1 cellular context compared by ENCODE assay signal in the genomic region with DNA sequence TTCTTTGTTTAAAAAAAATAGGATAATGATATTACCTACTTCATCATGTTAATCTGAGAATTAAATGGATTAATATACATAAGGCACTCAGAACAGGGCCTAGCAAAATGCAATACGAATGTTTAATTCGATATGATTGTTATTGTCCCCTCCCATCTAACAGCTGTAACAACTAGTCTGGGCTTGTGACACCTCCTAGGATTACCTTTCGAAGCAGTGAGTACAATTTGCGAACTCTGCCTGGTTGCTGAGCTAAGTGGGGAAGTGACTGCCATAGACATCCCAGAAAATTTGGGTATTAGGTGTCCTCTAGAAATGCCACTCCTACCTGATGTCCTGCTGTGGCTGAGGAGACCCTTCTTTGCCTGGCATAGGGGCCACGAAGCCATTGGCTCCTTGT.
TF ChIP-seq lines count a peak whose summit lies in the region.

No MANE protein-coding gene starts in this region.

TF ChIP-seq in GM12878, 131 proteins besides CTCF, POLR2A, EP300 and RAD21 (continued from another document):
- TF ChIP-seq, protein P1, sequence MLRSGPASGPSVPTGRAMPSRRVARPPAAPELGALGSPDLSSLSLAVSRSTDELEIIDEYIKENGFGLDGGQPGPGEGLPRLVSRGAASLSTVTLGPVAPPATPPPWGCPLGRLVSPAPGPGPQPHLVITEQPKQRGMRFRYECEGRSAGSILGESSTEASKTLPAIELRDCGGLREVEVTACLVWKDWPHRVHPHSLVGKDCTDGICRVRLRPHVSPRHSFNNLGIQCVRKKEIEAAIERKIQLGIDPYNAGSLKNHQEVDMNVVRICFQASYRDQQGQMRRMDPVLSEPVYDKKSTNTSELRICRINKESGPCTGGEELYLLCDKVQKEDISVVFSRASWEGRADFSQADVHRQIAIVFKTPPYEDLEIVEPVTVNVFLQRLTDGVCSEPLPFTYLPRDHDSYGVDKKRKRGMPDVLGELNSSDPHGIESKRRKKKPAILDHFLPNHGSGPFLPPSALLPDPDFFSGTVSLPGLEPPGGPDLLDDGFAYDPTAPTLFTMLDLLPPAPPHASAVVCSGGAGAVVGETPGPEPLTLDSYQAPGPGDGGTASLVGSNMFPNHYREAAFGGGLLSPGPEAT (IDR thresholded peaks at IDR 0.05; ENCODE audit: low read depth), result no peak
- TF ChIP-seq TCF12 (IDR thresholded peaks at IDR 0.05; ENCODE audit: low read depth, low read length), result no peak
- TF ChIP-seq, protein P2, sequence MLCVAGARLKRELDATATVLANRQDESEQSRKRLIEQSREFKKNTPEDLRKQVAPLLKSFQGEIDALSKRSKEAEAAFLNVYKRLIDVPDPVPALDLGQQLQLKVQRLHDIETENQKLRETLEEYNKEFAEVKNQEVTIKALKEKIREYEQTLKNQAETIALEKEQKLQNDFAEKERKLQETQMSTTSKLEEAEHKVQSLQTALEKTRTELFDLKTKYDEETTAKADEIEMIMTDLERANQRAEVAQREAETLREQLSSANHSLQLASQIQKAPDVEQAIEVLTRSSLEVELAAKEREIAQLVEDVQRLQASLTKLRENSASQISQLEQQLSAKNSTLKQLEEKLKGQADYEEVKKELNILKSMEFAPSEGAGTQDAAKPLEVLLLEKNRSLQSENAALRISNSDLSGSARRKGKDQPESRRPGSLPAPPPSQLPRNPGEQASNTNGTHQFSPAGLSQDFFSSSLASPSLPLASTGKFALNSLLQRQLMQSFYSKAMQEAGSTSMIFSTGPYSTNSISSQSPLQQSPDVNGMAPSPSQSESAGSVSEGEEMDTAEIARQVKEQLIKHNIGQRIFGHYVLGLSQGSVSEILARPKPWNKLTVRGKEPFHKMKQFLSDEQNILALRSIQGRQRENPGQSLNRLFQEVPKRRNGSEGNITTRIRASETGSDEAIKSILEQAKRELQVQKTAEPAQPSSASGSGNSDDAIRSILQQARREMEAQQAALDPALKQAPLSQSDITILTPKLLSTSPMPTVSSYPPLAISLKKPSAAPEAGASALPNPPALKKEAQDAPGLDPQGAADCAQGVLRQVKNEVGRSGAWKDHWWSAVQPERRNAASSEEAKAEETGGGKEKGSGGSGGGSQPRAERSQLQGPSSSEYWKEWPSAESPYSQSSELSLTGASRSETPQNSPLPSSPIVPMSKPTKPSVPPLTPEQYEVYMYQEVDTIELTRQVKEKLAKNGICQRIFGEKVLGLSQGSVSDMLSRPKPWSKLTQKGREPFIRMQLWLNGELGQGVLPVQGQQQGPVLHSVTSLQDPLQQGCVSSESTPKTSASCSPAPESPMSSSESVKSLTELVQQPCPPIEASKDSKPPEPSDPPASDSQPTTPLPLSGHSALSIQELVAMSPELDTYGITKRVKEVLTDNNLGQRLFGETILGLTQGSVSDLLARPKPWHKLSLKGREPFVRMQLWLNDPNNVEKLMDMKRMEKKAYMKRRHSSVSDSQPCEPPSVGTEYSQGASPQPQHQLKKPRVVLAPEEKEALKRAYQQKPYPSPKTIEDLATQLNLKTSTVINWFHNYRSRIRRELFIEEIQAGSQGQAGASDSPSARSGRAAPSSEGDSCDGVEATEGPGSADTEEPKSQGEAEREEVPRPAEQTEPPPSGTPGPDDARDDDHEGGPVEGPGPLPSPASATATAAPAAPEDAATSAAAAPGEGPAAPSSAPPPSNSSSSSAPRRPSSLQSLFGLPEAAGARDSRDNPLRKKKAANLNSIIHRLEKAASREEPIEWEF (IDR thresholded peaks at IDR 0.05; ENCODE audit: insufficient replicate concordance, low read depth, low read length), result no peak
- no peak for TF ChIP-seq MTA2 (IDR thresholded peaks at IDR 0.05; ENCODE audit: low read depth)
- TF ChIP-seq SIX5 (IDR thresholded peaks at IDR 0.05; ENCODE audit: low read depth, low read length, severe bottlenecking), result no peak
- no peak for TF ChIP-seq ZSCAN29 (IDR thresholded peaks at IDR 0.05)
- TF ChIP-seq CHD1 (IDR thresholded peaks at IDR 0.05; ENCODE audit: low read depth, low read length), result no peak
- no peak for TF ChIP-seq BMI1 (IDR thresholded peaks at IDR 0.05; ENCODE audit: borderline replicate concordance)
- TF ChIP-seq WRNIP1 (IDR thresholded peaks at IDR 0.05; ENCODE audit: borderline replicate concordance, low read depth, low read length), result no peak
- TF ChIP-seq BRCA1 (IDR thresholded peaks at IDR 0.05; ENCODE audit: low read depth, low read length), result no peak
- TF ChIP-seq NFXL1 (IDR thresholded peaks at IDR 0.05; ENCODE audit: borderline replicate concordance), result no peak
- TF ChIP-seq RUNX3 (IDR thresholded peaks at IDR 0.05; ENCODE audit: low read length), result no peak
- no peak for TF ChIP-seq HDAC2 (IDR thresholded peaks at IDR 0.05)
- no peak for TF ChIP-seq YY1 (IDR thresholded peaks at IDR 0.05; ENCODE audit: low read depth, low read length)
- TF ChIP-seq MXI1 (IDR thresholded peaks at IDR 0.05; ENCODE audit: low read depth, low read length), result no peak
- TF ChIP-seq ZNF24 (IDR thresholded peaks at IDR 0.05), result no peak
- TF ChIP-seq DPF2 (IDR thresholded peaks at IDR 0.05), result no peak
